In the genomic region with DNA sequence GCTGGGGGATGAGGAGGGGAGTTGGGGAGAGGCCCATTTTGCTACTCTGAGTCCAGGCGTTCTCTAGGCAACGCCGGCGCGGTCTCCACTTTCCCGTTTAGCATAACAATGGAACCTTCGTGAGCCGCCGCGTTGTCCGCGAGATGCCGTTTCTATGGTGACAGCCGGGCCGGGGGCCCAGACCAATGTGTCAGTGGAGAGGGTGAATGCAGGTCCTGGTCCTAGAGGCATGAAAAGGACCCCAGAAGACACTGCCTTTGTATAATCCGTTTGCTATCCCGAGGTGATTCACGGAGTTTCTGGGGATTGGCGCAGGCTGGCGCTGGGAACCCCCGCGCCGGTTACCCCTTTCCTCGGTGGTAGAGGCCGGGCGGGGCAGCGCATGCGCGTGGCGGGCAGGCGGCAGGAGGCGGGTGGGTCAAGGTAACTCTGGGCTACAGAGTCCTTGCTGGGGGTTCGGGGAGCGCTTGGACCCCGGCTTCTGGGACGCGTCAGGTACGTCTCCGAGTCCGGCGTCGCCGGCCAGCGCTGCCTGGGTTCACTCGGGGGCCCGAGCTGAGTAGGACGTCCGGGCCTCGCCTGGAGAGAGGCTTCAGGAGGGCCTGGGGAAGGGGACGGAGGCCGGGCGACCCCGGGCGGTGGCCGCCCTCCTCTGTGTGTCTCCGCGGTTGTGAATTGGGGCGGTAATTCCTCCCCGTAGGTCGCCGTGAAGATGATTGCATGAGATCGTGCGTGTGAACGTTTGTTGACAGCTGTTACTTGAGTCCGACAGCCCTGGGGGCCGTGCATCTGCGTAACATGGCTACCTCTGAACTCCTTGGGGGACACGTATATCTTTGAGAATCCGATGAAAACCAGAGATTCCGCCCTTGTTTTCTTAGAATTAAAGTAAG, we compare ENCODE assay signal across 8 cellular contexts. TPM values are rescaled to one million over a fixed set of nuclear protein-coding genes. Genes with fewer than 3 reads are reported as not detected.
DNase-seq lines count a peak whose midpoint lies in the region; ATAC-seq and TF ChIP-seq lines count a peak whose summit lies in the region.

A gene (plus strand): TSS at position 383 of the 893 bp plus-strand sequence. CDS start 11,417 bp downstream, outside the sequence.
A gene (minus strand): TSS at position 137 of the 893 bp plus-strand sequence. CDS start 6,224 bp downstream, outside the sequence.

- H3K9ac ChIP-seq in mucosa of stomach (ENCODE audit: low read length): peak within 1 kb of the TSS; percentile 94

- in situ Hi-C loops in KBM-7 (cut with MboI; ENCODE audit: low pct_unique_long_range_greater_than_20kb, low sequenced_read_pairs): no loop called here

- DNase-seq in DMS114 treated with DMSO at 0.1 percent for 48 hours (lab: John Stamatoyannopoulos, UW; ENCODE audit: unreplicated experiment): peak; percentile 83
- DNase-seq in KBM-7: peak; percentile 90
- DNase-seq in activated T-cell treated with anti-CD3 and anti-CD28 coated beads, Interleukin-2, amount 50 U/mL, for 48 hours: peak; percentile 93 to 94
- DNase-seq in stimulated activated CD8-positive, alpha-beta memory T cell treated with anti-CD3 and anti-CD28 coated beads, Interleukin-4, amount 100 ng/mL, for 4 hours (ENCODE audit: low read depth in 2 of 2, low spot score in 1 of 2): peak; percentile 68 to 70

- H3K27me3 ChIP-seq in mucosa of stomach (ENCODE audit: control insufficient read depth, insufficient read depth, low read length): no peaks in the 10 kb centered on the region

- peak within 1 kb of the TSS; percentile 96 for H3K4me3 ChIP-seq in mucosa of stomach (ENCODE audit: low read length)

- peaks cover 10% of the 10 kb centered on the region for H3K4me1 ChIP-seq in mucosa of stomach (ENCODE audit: control insufficient read depth, insufficient read depth, low read length)

- no peaks in the 10 kb centered on the region for H3K9me3 ChIP-seq in mucosa of stomach (ENCODE audit: control insufficient read depth, low read length)

- peak; percentile 63 for ATAC-seq in GM21717 (IDR thresholded peaks at IDR 0.05; ENCODE audit: unreplicated experiment)
- ATAC-seq in esophagus mucosa: peak; percentile 88

- H3K36me3 ChIP-seq in mucosa of stomach (ENCODE audit: control insufficient read depth, insufficient read depth, low read length): no peaks in the 10 kb centered on the region

TF ChIP-seq in PFSK-1, 5 proteins besides CTCF, POLR2A, EP300 and RAD21:
- TF ChIP-seq, protein P1, sequence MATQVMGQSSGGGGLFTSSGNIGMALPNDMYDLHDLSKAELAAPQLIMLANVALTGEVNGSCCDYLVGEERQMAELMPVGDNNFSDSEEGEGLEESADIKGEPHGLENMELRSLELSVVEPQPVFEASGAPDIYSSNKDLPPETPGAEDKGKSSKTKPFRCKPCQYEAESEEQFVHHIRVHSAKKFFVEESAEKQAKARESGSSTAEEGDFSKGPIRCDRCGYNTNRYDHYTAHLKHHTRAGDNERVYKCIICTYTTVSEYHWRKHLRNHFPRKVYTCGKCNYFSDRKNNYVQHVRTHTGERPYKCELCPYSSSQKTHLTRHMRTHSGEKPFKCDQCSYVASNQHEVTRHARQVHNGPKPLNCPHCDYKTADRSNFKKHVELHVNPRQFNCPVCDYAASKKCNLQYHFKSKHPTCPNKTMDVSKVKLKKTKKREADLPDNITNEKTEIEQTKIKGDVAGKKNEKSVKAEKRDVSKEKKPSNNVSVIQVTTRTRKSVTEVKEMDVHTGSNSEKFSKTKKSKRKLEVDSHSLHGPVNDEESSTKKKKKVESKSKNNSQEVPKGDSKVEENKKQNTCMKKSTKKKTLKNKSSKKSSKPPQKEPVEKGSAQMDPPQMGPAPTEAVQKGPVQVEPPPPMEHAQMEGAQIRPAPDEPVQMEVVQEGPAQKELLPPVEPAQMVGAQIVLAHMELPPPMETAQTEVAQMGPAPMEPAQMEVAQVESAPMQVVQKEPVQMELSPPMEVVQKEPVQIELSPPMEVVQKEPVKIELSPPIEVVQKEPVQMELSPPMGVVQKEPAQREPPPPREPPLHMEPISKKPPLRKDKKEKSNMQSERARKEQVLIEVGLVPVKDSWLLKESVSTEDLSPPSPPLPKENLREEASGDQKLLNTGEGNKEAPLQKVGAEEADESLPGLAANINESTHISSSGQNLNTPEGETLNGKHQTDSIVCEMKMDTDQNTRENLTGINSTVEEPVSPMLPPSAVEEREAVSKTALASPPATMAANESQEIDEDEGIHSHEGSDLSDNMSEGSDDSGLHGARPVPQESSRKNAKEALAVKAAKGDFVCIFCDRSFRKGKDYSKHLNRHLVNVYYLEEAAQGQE (IDR thresholded peaks at IDR 0.05; ENCODE audit: insufficient read depth in 1 of 2, low read depth in 2 of 2, low read length in 2 of 2): no peak
- peak; percentile 15 for TF ChIP-seq FOXP2 (optimal IDR thresholded peaks at IDR 0.05; ENCODE audit: borderline replicate concordance, extremely low read depth, extremely low read length, insufficient read depth)
- peak; percentile 31; the same call in 1 of the 2 replicates for TF ChIP-seq TAF1 (IDR thresholded peaks at IDR 0.05; ENCODE audit: borderline replicate concordance, insufficient read depth, low read length)
- TF ChIP-seq POLR2AphosphoS5 (IDR thresholded peaks at IDR 0.05; ENCODE audit: low read depth, low read length): peak; percentile 44; the same call in 1 of the 2 replicates
- TF ChIP-seq SIN3A (IDR thresholded peaks at IDR 0.05; ENCODE audit: borderline replicate concordance, insufficient read depth, low read length): no peak
TF ChIP-seq in PFSK-1: peak in this region for 3.

RNA-seq across cellular contexts. Expression of the first gene that starts in this region (rescaled TPM):
- polyA plus RNA-seq in PFSK-1 (2012; ENCODE audit: insufficient read length, low read depth): 16.6 TPM
- total RNA-seq in esophagus mucosa: 18.4 TPM

RNA-seq across cellular contexts. Expression of the second gene that starts in this region (rescaled TPM):
- 0.59 TPM for polyA plus RNA-seq in PFSK-1 (2012; ENCODE audit: insufficient read length, low read depth)
- total RNA-seq in esophagus mucosa: 0.72 TPM

Comparison
In these comparisons a context has a peak if more than half of its experiments do, and no peak if none do; other contexts are left out.
1. Peak in every context shown above with its lines: DNase-seq, ATAC-seq and H3K4me3 ChIP-seq.